Comparison of ENCODE assay signal across 8 cellular contexts in the genomic region with DNA sequence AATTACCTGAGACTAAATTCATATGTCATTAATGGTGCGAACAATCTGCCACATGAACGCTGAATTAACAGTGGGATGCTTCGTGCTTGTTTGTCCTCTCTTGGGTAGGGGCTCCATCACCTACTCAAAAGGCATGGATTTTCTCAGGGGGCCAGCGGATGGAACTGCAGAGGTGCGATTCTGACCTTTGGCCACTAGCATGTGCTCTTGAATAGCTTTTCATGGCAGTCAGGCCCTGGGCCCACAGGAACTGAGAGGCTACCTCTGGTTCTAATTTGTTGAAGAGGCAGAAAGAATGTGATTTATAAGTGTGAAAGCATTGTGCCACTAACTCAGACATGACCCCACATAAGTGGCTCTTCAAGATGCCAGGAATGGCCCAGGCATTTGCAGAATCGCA.
DNase-seq lines count a peak whose midpoint lies in the region; ATAC-seq and TF ChIP-seq lines count a peak whose summit lies in the region.

No MANE protein-coding gene starts in this region.

- H3K4me1 ChIP-seq in Loucy (ENCODE audit: insufficient read depth, low read length, poor library complexity, severe bottlenecking), result no peaks in the 10 kb centered on the region

- H3K27me3 ChIP-seq in Loucy (ENCODE audit: insufficient read depth, low read length, poor library complexity, severe bottlenecking), result no peaks in the 10 kb centered on the region

- H3K4me3 Mint-ChIP-seq in chondrocyte (ENCODE audit: unreplicated experiment), result no peak overlapping the region

- no peak overlapping the region for H3K4me2 ChIP-seq in Loucy (ENCODE audit: low read depth, low read length, poor library complexity, severe bottlenecking)

- H2AFZ ChIP-seq in Loucy (ENCODE audit: low read length), result no peak overlapping the region

- H3K36me3 Mint-ChIP-seq in chondrocyte (ENCODE audit: low read depth), result no peaks in the 10 kb centered on the region

- TF ChIP-seq CTCF in AG04449 (IDR thresholded peaks at IDR 0.05; ENCODE audit: insufficient read depth, low read length, missing control alignments) (peak; percentile 89), GM12875 (IDR thresholded peaks at IDR 0.05; ENCODE audit: borderline replicate concordance, insufficient read depth, low read depth, low read length) (peak; percentile 67; the same call in 1 of the 2 replicates), Loucy (conservative IDR thresholded peaks at IDR 0.05; ENCODE audit: low read length) (peak; percentile 61), chondrocyte (IDR thresholded peaks at IDR 0.05) (peak; percentile 72)

- peaks cover 23% of the 10 kb centered on the region for H3K27me3 Mint-ChIP-seq in chondrocyte (ENCODE audit: low read depth)

- no peaks in the 10 kb centered on the region for H3F3A ChIP-seq in Loucy (ENCODE audit: low read depth)

- no peak overlapping the region for H3K9ac ChIP-seq in Loucy (ENCODE audit: low read depth, low read length, poor library complexity, severe bottlenecking)

- CTCF ChIA-PET in AG04449 (lab: Yijun Ruan, JAX), result interaction anchor here (1.0 to 8.2 kb wide), 8 partner anchors 9 to 493 kb away, joined by 4 to 83 read pairs (median 17); no protein-coding TSS in a partner anchor

- ATAC-seq in GM19328 (IDR thresholded peaks at IDR 0.05; ENCODE audit: unreplicated experiment) (no peak), GM18520 (IDR thresholded peaks at IDR 0.05; ENCODE audit: unreplicated experiment) (no peak), HG03196 (IDR thresholded peaks at IDR 0.05; ENCODE audit: unreplicated experiment) (no peak)

- no peaks in the 10 kb centered on the region for H3K9me3 ChIP-seq in Loucy (ENCODE audit: insufficient read depth, low read depth, low read length)

- H4K20me1 ChIP-seq in Loucy (ENCODE audit: insufficient read depth, low read length, poor library complexity, severe bottlenecking), result no peaks in the 10 kb centered on the region

- DNase-seq in AG04449 (ENCODE audit: low read depth, low spot score) (no peak), chondrocyte (ENCODE audit: low spot score) (no peak), non-pigmented ciliary epithelial cell (ENCODE audit: low read depth) (peak; percentile 9)

- H3K9me2 ChIP-seq in Loucy (replicated peaks; ENCODE audit: low read depth, low read length), result no peaks in the 10 kb centered on the region

- H3K79me2 ChIP-seq in Loucy (ENCODE audit: insufficient read depth, low read length), result no peaks in the 10 kb centered on the region

- POLR2A ChIA-PET in AG04449 (lab: Yijun Ruan, JAX), result no interaction called here

- H3K36me3 ChIP-seq in Loucy (ENCODE audit: insufficient read depth, low read length), result no peaks in the 10 kb centered on the region

- peaks cover 9% of the 10 kb centered on the region for H3K4me1 Mint-ChIP-seq in chondrocyte (ENCODE audit: low read depth)

- no peak overlapping the region for H3K4me3 ChIP-seq in AG04449 (ENCODE audit: low read depth, low read length)
- no peak overlapping the region for H3K4me3 ChIP-seq in GM12875 (ENCODE audit: low read depth, low read length)
- H3K4me3 ChIP-seq in Loucy (ENCODE audit: low read length, poor library complexity, severe bottlenecking), result no peak overlapping the region

- H3K9me3 Mint-ChIP-seq in chondrocyte (ENCODE audit: low read depth), result no peaks in the 10 kb centered on the region

- no peak overlapping the region for H3K27ac Mint-ChIP-seq in chondrocyte (ENCODE audit: unreplicated experiment)
